10 cellular contexts compared by ENCODE assay signal in genomic region chr1:26913754-26914619, GRCh38. TPM values are rescaled to one million over a fixed set of nuclear protein-coding genes. Genes with fewer than 3 reads are reported as not detected.
DNase-seq lines count a peak whose midpoint lies in the region; ATAC-seq and TF ChIP-seq lines count a peak whose summit lies in the region.
"Had no signal": no experiment of that assay in that cellular context is flagged by ENCODE, and none has a peak within 500 bp of the region (broad histone marks: within the 10 kb centered on the region; RNA-seq: fewer than 3 reads in every experiment).

Gene NR0B2 (minus strand): TSS chr1:26913975. CDS start chr1:26913940, 35 bp downstream.

- H3K36me3 ChIP-seq in HUES48 (ENCODE audit: control insufficient read depth, insufficient read depth, low read length) (no peaks in the 10 kb centered on the region), cardiac muscle cell (no peaks in the 10 kb centered on the region), skeletal muscle tissue (ENCODE audit: control insufficient read depth in 3 of 3, insufficient read depth in 3 of 3, low read length in 3 of 3) (peaks cover 0 to 2% (median 0%) of the 10 kb centered on the region in 3 donors)

- H3K9ac ChIP-seq in HUES48 (ENCODE audit: low read depth, low read length) (no peak within 1 kb of the TSS), skeletal muscle tissue (ENCODE audit: low read depth in 1 of 3, low read length in 3 of 3) (peak within 1 kb of the TSS in 2 of 3 donors; percentile 74 to 77)

- no peak within 1 kb of the TSS for H3K4me3 Mint-ChIP-seq in naive thymus-derived CD8-positive, alpha-beta T cell
- H3K4me3 Mint-ChIP-seq in endothelial cell (ENCODE audit: unreplicated experiment), result no peak within 1 kb of the TSS

- H3K4me1 ChIP-seq in HUES48 (ENCODE audit: control insufficient read depth, insufficient read depth, low read length) (no peaks in the 10 kb centered on the region), cardiac muscle cell (ENCODE audit: low read depth) (peaks cover 17% of the 10 kb centered on the region), skeletal muscle tissue (ENCODE audit: control insufficient read depth in 3 of 3, insufficient read depth in 3 of 3, low read length in 3 of 3) (peaks cover 5 to 9% (median 6%) of the 10 kb centered on the region in 3 donors)

- ATAC-seq in naive thymus-derived CD8-positive, alpha-beta T cell, result no peak
- ATAC-seq in HG03439 (IDR thresholded peaks at IDR 0.05; ENCODE audit: unreplicated experiment), result no peak

- peak; percentile 99 for DNase-seq in NCI-H510A treated with DMSO at 0.1 percent for 48 hours (lab: John Stamatoyannopoulos, UW)
- DNase-seq in cardiac muscle cell (ENCODE audit: low read depth in 1 of 2, low spot score in 1 of 2), result peak in 1 of 2 donors; percentile 65
- DNase-seq in naive thymus-derived CD8-positive, alpha-beta T cell, result no peak
- no peak for DNase-seq in endothelial cell (ENCODE audit: low spot score)
- no peak for DNase-seq in GDM1 (lab: John Stamatoyannopoulos, UW)
- DNase-seq: SW 1271 had no signal

- H3K27ac Mint-ChIP-seq in naive thymus-derived CD8-positive, alpha-beta T cell, result peak within 1 kb of the TSS in 1 of 10 donors; percentile 62
- H3K27ac Mint-ChIP-seq in endothelial cell (ENCODE audit: unreplicated experiment), result no peak within 1 kb of the TSS

- H3K27me3 ChIP-seq in HUES48 (ENCODE audit: control insufficient read depth, insufficient read depth, low read length) (no peaks in the 10 kb centered on the region), cardiac muscle cell (no peaks in the 10 kb centered on the region), skeletal muscle tissue (ENCODE audit: control insufficient read depth in 3 of 3, insufficient read depth in 3 of 3, low read length in 3 of 3) (no peaks in the 10 kb centered on the region)

- H3K4me3 ChIP-seq in HUES48 (ENCODE audit: low read depth, low read length) (no peak within 1 kb of the TSS), cardiac muscle cell (no peak within 1 kb of the TSS), skeletal muscle tissue (ENCODE audit: low read length in 3 of 3) (peak within 1 kb of the TSS; percentile 30 to 56 (median 45))

- H3K27ac ChIP-seq in HUES48 (ENCODE audit: low read depth, low read length), result peak within 1 kb of the TSS; percentile 7
- peak within 1 kb of the TSS; percentile 84 for H3K27ac ChIP-seq in cardiac muscle cell
- peak within 1 kb of the TSS; percentile 82 for H3K27ac ChIP-seq in skeletal muscle tissue (ENCODE audit: low read depth, low read length)

- POLR2A ChIA-PET in naive thymus-derived CD8-positive, alpha-beta T cell (lab: Charles Lee), result interaction anchor here (0.7 to 1.5 kb wide), 2 partner anchors 27 to 413 kb away, joined by 3 read pairs; no protein-coding TSS in a partner anchor

- H3K9me3 ChIP-seq in HUES48 (ENCODE audit: control insufficient read depth, insufficient read depth, low read length) (no peaks in the 10 kb centered on the region), cardiac muscle cell (ENCODE audit: low read depth) (no peaks in the 10 kb centered on the region), skeletal muscle tissue (ENCODE audit: control insufficient read depth in 3 of 3, low read length in 3 of 3) (no peaks in the 10 kb centered on the region)

- H3K4me1 Mint-ChIP-seq in naive thymus-derived CD8-positive, alpha-beta T cell, result peaks cover 0 to 4% (median 0%) of the 10 kb centered on the region in 4 donors
- H3K4me1 Mint-ChIP-seq in endothelial cell (ENCODE audit: unreplicated experiment), result no peaks in the 10 kb centered on the region

- no peaks in the 10 kb centered on the region for H3K36me3 Mint-ChIP-seq in naive thymus-derived CD8-positive, alpha-beta T cell
- H3K36me3 Mint-ChIP-seq in endothelial cell (ENCODE audit: low read depth, unreplicated experiment), result no peaks in the 10 kb centered on the region

- H3K27me3 Mint-ChIP-seq in naive thymus-derived CD8-positive, alpha-beta T cell, result peaks cover 0 to 2% (median 0%) of the 10 kb centered on the region in 5 donors
- peaks cover 3% of the 10 kb centered on the region for H3K27me3 Mint-ChIP-seq in endothelial cell (ENCODE audit: unreplicated experiment)

- TF ChIP-seq CTCF in cardiac muscle cell (IDR thresholded peaks at IDR 0.05; ENCODE audit: low read depth, low read length) (no peak), endothelial cell (IDR thresholded peaks at IDR 0.05; ENCODE audit: unreplicated experiment) (no peak)

- no peaks in the 10 kb centered on the region for H3K9me3 Mint-ChIP-seq in naive thymus-derived CD8-positive, alpha-beta T cell
- no peaks in the 10 kb centered on the region for H3K9me3 Mint-ChIP-seq in endothelial cell (ENCODE audit: unreplicated experiment)

RNA-seq across cellular contexts. Expression of gene NR0B2, which starts in this region (rescaled TPM):
- total RNA-seq in cardiac muscle cell, result 3.3 and 3.9 TPM in 2 replicates
- 2.1 and 2.4 TPM in 2 replicates for polyA plus RNA-seq in cardiac muscle cell
- not detected for total RNA-seq in skeletal muscle tissue
- total RNA-seq in naive thymus-derived CD8-positive, alpha-beta T cell, result not detected
- under 1 TPM in 1 of 3 donors, not detected in 2; 0.18 TPM for polyA plus RNA-seq in naive thymus-derived CD8-positive, alpha-beta T cell
- total RNA-seq in endothelial cell (ENCODE audit: unreplicated experiment), result not detected
- total RNA-seq: mononuclear cell had no signal

Comparison
In these comparisons a context has a peak if more than half of its experiments do, and no peak if none do; other contexts are left out.
1. H3K27ac ChIP-seq: peak in every context shown above with its lines; median percentile 84 in cardiac muscle cell; 82 in skeletal muscle tissue; 7 in HUES48.
2. H3K4me3 ChIP-seq: peak in skeletal muscle tissue (3 of 3); none in HUES48 (single experiment) and cardiac muscle cell (single experiment).